In genomic region chr5:131587541-131587940, GRCh38 we compare ENCODE assay signal across 25 cellular contexts. TPM values are rescaled to one million over a fixed set of nuclear protein-coding genes. Genes with fewer than 3 reads are reported as not detected.
DNase-seq lines count a peak whose midpoint lies in the region; ATAC-seq and TF ChIP-seq lines count a peak whose summit lies in the region.
"Had no signal": no experiment of that assay in that cellular context is flagged by ENCODE, and none has a peak within 500 bp of the region (broad histone marks: within the 10 kb centered on the region; RNA-seq: fewer than 3 reads in every experiment).

No MANE protein-coding gene starts in this region.

- H3K9me3 ChIP-seq in RWPE2 (ENCODE audit: severe bottlenecking) (no peaks in the 10 kb centered on the region), hepatocyte (ENCODE audit: low read depth) (no peaks in the 10 kb centered on the region), prostate gland (no peaks in the 10 kb centered on the region)
- H3K9me3 ChIP-seq: esophagus squamous epithelium, heart right ventricle, SJCRH30, upper lobe of right lung had no signal

- H3K27me3 ChIP-seq in RWPE2 (ENCODE audit: insufficient read depth, poor library complexity, severe bottlenecking): no peaks in the 10 kb centered on the region
- H3K27me3 ChIP-seq in hepatocyte: no peaks in the 10 kb centered on the region
- no peaks in the 10 kb centered on the region for H3K27me3 ChIP-seq in prostate gland (replicated peaks; ENCODE audit: insufficient read depth)
- H3K27me3 ChIP-seq: esophagus squamous epithelium, heart right ventricle, SJCRH30, upper lobe of right lung had no signal

- intact Hi-C loops in prostate gland (cut with DNase I): loop anchor here (5.0 kb wide), 1 partner anchor 475 kb away; the partner anchor contains the start of gene IL3

- no peak for TF ChIP-seq POLR2A in prostate gland (IDR thresholded peaks at IDR 0.05)

- no peaks in the 10 kb centered on the region for H3K4me1 ChIP-seq in RWPE2 (ENCODE audit: insufficient read depth, poor library complexity, severe bottlenecking)
- no peaks in the 10 kb centered on the region for H3K4me1 ChIP-seq in hepatocyte (ENCODE audit: insufficient read depth)
- no peaks in the 10 kb centered on the region for H3K4me1 ChIP-seq in prostate gland (replicated peaks)
- H3K4me1 ChIP-seq: upper lobe of right lung had no signal

- 78% methylated on average over 2 of the region's 2 CpGs for WGBS in hepatocyte (ENCODE audit: low lambda C conversion rate, missing lambda C conversion rate)
- 58% methylated on average over 2 of the region's 2 CpGs for WGBS in prostate gland

- H4K20me1 ChIP-seq in hepatocyte (ENCODE audit: insufficient read depth, poor library complexity, severe bottlenecking): no peaks in the 10 kb centered on the region

- TF ChIP-seq CTCF in RWPE2 (IDR thresholded peaks at IDR 0.05; ENCODE audit: poor library complexity, severe bottlenecking) (no peak), hepatocyte (IDR thresholded peaks at IDR 0.05; ENCODE audit: poor library complexity) (no peak), prostate gland (IDR thresholded peaks at IDR 0.05) (no peak)

- H3K27ac Mint-ChIP-seq in stimulated activated naive CD8-positive, alpha-beta T cell treated with anti-CD3 and anti-CD28 coated beads, Interleukin-15, Interleukin-2, amounts not matched to agents 100 ng/mL and 50 ng/mL, for 24 hours: peak overlapping the region; percentile 33
- no peak overlapping the region for H3K27ac Mint-ChIP-seq in stimulated activated naive CD8-positive, alpha-beta T cell treated with anti-CD3 and anti-CD28 coated beads, Interleukin-15, amount 100 ng/mL, for 72 hours
- H3K27ac Mint-ChIP-seq: activated naive CD4-positive, alpha-beta T cell treated with anti-CD3 and anti-CD28 coated beads, Interleukin-2, amount 10 ng/mL, durations not matched to agents 7 days and 5 days; brain had no signal

- H2AFZ ChIP-seq in hepatocyte: no peak overlapping the region

- no peak overlapping the region for H3K27ac ChIP-seq in RWPE2 (ENCODE audit: poor library complexity, severe bottlenecking)
- H3K27ac ChIP-seq in hepatocyte: no peak overlapping the region
- H3K27ac ChIP-seq in prostate gland: no peak overlapping the region
- H3K27ac ChIP-seq: esophagus squamous epithelium, heart right ventricle, SJCRH30, upper lobe of right lung had no signal

- no peak overlapping the region for H3K4me3 Mint-ChIP-seq in stimulated activated naive CD8-positive, alpha-beta T cell treated with anti-CD3 and anti-CD28 coated beads, Interleukin-15, Interleukin-2, amounts not matched to agents 100 ng/mL and 50 ng/mL, for 24 hours
- no peak overlapping the region for H3K4me3 Mint-ChIP-seq in stimulated activated naive CD8-positive, alpha-beta T cell treated with anti-CD3 and anti-CD28 coated beads, Interleukin-15, amount 100 ng/mL, for 72 hours
- H3K4me3 Mint-ChIP-seq: activated naive CD4-positive, alpha-beta T cell treated with anti-CD3 and anti-CD28 coated beads, Interleukin-2, amount 10 ng/mL, durations not matched to agents 7 days and 5 days; brain; CD4-positive, alpha-beta memory T cell; neural crest cell had no signal

- peaks cover 54% of the 10 kb centered on the region for H3K4me1 Mint-ChIP-seq in stimulated activated naive CD8-positive, alpha-beta T cell treated with anti-CD3 and anti-CD28 coated beads, Interleukin-15, Interleukin-2, amounts not matched to agents 100 ng/mL and 50 ng/mL, for 24 hours (ENCODE audit: low read depth)
- peaks cover 44% of the 10 kb centered on the region for H3K4me1 Mint-ChIP-seq in stimulated activated naive CD8-positive, alpha-beta T cell treated with anti-CD3 and anti-CD28 coated beads, Interleukin-15, amount 100 ng/mL, for 72 hours

- H3K4me3 ChIP-seq in RWPE2 (ENCODE audit: severe bottlenecking) (no peak overlapping the region), hepatocyte (no peak overlapping the region), prostate gland (no peak overlapping the region)
- H3K4me3 ChIP-seq: esophagus squamous epithelium, heart right ventricle, SJCRH30, upper lobe of right lung had no signal

- peaks cover 23% of the 10 kb centered on the region for H3K79me2 ChIP-seq in hepatocyte

- DNase-seq in stimulated activated naive CD8-positive, alpha-beta T cell treated with anti-CD3 and anti-CD28 coated beads, Interleukin-15, amount 100 ng/mL, for 72 hours: no peak
- DNase-seq in RWPE2 (ENCODE audit: low spot score): no peak
- peak; percentile 6 for DNase-seq in fibroblast of peridontal ligament (ENCODE audit: extremely low read depth)
- no peak for DNase-seq in hepatocyte (ENCODE audit: low spot score)
- DNase-seq in activated CD8-positive, alpha-beta memory T cell treated with anti-CD3 and anti-CD28 coated beads, Interleukin-2, amount 50 U/mL, for 48 hours: no peak
- no peak for DNase-seq in T-helper 1 cell
- DNase-seq in prostate gland (ENCODE audit: low spot score): no peak
- DNase-seq: activated CD4-positive, alpha-beta T cell treated with anti-CD3 and anti-CD28 coated beads for 4 hours; activated CD8-positive, alpha-beta memory T cell treated with anti-CD3 and anti-CD28 coated beads, Interleukin-2, amount 50 U/mL, for 4 hours; activated naive CD4-positive, alpha-beta T cell treated with anti-CD3 and anti-CD28 coated beads, Interleukin-2, amount 10 ng/mL, durations not matched to agents 7 days and 5 days; CD4-positive, alpha-beta memory T cell; esophagus squamous epithelium; heart right ventricle; kidney glomerular epithelial cell; MM.1S; NCI-H1694 treated with DMSO at 0.1 percent for 48 hours; NCI-H446; stimulated activated naive CD8-positive, alpha-beta T cell treated with anti-CD3 and anti-CD28 coated beads, Interleukin-15, Interleukin-2, amounts not matched to agents 100 U/mL and 50 U/mL, for 24 hours; T1000; upper lobe of right lung had no signal

- H3K9me3 Mint-ChIP-seq in stimulated activated naive CD8-positive, alpha-beta T cell treated with anti-CD3 and anti-CD28 coated beads, Interleukin-15, Interleukin-2, amounts not matched to agents 100 ng/mL and 50 ng/mL, for 24 hours: no peaks in the 10 kb centered on the region
- H3K9me3 Mint-ChIP-seq in stimulated activated naive CD8-positive, alpha-beta T cell treated with anti-CD3 and anti-CD28 coated beads, Interleukin-15, amount 100 ng/mL, for 72 hours: no peaks in the 10 kb centered on the region
- H3K9me3 Mint-ChIP-seq: activated naive CD4-positive, alpha-beta T cell treated with anti-CD3 and anti-CD28 coated beads, Interleukin-2, amount 10 ng/mL, durations not matched to agents 7 days and 5 days; brain; CD4-positive, alpha-beta memory T cell; neural crest cell had no signal

- H3K36me3 Mint-ChIP-seq in stimulated activated naive CD8-positive, alpha-beta T cell treated with anti-CD3 and anti-CD28 coated beads, Interleukin-15, Interleukin-2, amounts not matched to agents 100 ng/mL and 50 ng/mL, for 24 hours (ENCODE audit: low read depth): peaks cover 16% of the 10 kb centered on the region

- no peak overlapping the region for H3K4me2 ChIP-seq in hepatocyte

- H3K36me3 ChIP-seq in RWPE2 (ENCODE audit: low read depth) (peaks cover 13% of the 10 kb centered on the region), hepatocyte (replicated peaks; ENCODE audit: insufficient read depth, low read depth) (no peaks in the 10 kb centered on the region), prostate gland (no peaks in the 10 kb centered on the region)
- H3K36me3 ChIP-seq: esophagus squamous epithelium, upper lobe of right lung had no signal

- H3K9me2 ChIP-seq in hepatocyte (replicated peaks; ENCODE audit: insufficient read depth): no peaks in the 10 kb centered on the region

- H3K27me3 Mint-ChIP-seq in stimulated activated naive CD8-positive, alpha-beta T cell treated with anti-CD3 and anti-CD28 coated beads, Interleukin-15, Interleukin-2, amounts not matched to agents 100 ng/mL and 50 ng/mL, for 24 hours: no peaks in the 10 kb centered on the region
- no peaks in the 10 kb centered on the region for H3K27me3 Mint-ChIP-seq in stimulated activated naive CD8-positive, alpha-beta T cell treated with anti-CD3 and anti-CD28 coated beads, Interleukin-15, amount 100 ng/mL, for 72 hours
- H3K27me3 Mint-ChIP-seq: activated naive CD4-positive, alpha-beta T cell treated with anti-CD3 and anti-CD28 coated beads, Interleukin-2, amount 10 ng/mL, durations not matched to agents 7 days and 5 days; CD4-positive, alpha-beta memory T cell had no signal

- no peak for ATAC-seq in stimulated activated naive CD8-positive, alpha-beta T cell treated with anti-CD3 and anti-CD28 coated beads, Interleukin-15, amount 100 ng/mL, for 72 hours
- ATAC-seq in RWPE2 (ENCODE audit: low read depth): peak; percentile 64
- ATAC-seq: heart right ventricle; HepG2; stimulated activated naive CD8-positive, alpha-beta T cell treated with anti-CD3 and anti-CD28 coated beads, Interleukin-15, Interleukin-2, amounts not matched to agents 100 U/mL and 50 U/mL, for 24 hours; upper lobe of right lung had no signal

RNA-seq across cellular contexts. Expression of gene RAPGEF6, which starts 47.5 kb away (rescaled TPM):
- total RNA-seq in hepatocyte (13.3 and 13.7 TPM in 2 replicates), prostate gland (10 to 100 TPM; 15.5 to 43.0 TPM)
- 4.2 and 4.7 TPM in 2 replicates for polyA plus RNA-seq in hepatocyte
